Comparison of ENCODE assay signal across 2 cellular contexts in the genomic region with DNA sequence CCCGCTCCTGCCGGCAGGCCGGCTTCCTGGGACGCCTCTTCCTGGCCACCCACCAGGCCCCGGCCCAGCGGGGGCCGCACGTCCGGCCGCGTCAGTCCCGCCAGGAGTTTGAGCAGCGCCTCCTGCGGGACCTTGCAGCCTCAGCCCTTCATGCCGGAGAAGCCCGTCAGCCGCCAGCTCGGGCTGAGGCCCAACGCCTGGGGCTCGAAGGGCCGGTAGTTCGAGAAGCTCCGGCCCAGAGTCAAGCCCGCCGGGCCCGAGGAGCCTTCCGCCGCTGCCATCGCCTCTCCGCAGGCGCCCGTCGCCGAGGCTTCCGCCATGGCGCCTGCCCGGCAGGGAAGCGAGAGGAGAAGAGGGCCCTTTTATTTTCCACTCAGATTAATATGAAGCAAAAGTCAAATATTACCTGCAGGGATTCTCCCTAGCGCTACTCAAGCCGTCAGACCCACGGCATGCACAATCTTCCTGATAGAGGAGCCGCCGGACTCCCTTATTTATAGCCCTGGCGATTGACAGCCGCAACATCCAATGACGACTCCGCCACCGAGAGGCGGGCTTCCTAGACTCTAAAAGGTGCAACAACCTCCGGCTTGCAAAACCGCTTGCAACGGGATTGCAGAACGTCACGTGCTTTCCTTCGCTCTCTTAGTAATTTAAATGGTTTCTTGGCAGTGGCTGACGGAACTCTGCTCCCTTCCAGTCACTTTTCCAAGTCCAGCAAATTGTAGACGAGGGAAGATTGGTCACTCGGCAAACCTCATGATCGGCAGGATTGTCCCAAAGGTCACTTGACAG.
A peak's percentile ranks its signal among the peaks of the same experiment; 100 is the strongest.
TF ChIP-seq lines count a peak whose summit lies in the region.

A gene with protein sequence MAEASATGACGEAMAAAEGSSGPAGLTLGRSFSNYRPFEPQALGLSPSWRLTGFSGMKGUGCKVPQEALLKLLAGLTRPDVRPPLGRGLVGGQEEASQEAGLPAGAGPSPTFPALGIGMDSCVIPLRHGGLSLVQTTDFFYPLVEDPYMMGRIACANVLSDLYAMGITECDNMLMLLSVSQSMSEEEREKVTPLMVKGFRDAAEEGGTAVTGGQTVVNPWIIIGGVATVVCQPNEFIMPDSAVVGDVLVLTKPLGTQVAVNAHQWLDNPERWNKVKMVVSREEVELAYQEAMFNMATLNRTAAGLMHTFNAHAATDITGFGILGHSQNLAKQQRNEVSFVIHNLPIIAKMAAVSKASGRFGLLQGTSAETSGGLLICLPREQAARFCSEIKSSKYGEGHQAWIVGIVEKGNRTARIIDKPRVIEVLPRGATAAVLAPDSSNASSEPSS (minus strand): TSS at position 467 of the 795 bp plus-strand sequence. CDS start 147 bp downstream, at position 320.

TF ChIP-seq in HEK293T, 16 proteins besides CTCF, POLR2A, EP300 and RAD21 (continued from another document):
- TF ChIP-seq, protein P1, sequence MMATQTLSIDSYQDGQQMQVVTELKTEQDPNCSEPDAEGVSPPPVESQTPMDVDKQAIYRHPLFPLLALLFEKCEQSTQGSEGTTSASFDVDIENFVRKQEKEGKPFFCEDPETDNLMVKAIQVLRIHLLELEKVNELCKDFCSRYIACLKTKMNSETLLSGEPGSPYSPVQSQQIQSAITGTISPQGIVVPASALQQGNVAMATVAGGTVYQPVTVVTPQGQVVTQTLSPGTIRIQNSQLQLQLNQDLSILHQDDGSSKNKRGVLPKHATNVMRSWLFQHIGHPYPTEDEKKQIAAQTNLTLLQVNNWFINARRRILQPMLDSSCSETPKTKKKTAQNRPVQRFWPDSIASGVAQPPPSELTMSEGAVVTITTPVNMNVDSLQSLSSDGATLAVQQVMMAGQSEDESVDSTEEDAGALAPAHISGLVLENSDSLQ (IDR thresholded peaks at IDR 0.05), result peak; percentile 100

TF ChIP-seq in SK-N-SH treated with all-trans-retinoic acid at 6 μM for 48 hours, 23 proteins besides CTCF, POLR2A, EP300 and RAD21 (continued from another document):
- no peak for TF ChIP-seq ARNTL (CRISPR knock-in tag; IDR thresholded peaks at IDR 0.05; ENCODE audit: borderline replicate concordance, low read depth)
- no peak for TF ChIP-seq ZNF8 (CRISPR knock-in tag; IDR thresholded peaks at IDR 0.05)
- TF ChIP-seq ISL1 (CRISPR knock-in tag; IDR thresholded peaks at IDR 0.05), result no peak
- TF ChIP-seq, protein P2, sequence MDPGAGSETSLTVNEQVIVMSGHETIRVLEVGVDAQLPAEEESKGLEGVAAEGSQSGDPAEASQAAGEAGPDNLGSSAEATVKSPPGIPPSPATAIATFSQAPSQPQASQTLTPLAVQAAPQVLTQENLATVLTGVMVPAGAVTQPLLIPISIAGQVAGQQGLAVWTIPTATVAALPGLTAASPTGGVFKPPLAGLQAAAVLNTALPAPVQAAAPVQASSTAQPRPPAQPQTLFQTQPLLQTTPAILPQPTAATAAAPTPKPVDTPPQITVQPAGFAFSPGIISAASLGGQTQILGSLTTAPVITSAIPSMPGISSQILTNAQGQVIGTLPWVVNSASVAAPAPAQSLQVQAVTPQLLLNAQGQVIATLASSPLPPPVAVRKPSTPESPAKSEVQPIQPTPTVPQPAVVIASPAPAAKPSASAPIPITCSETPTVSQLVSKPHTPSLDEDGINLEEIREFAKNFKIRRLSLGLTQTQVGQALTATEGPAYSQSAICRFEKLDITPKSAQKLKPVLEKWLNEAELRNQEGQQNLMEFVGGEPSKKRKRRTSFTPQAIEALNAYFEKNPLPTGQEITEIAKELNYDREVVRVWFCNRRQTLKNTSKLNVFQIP (CRISPR knock-in tag; IDR thresholded peaks at IDR 0.05; ENCODE audit: borderline replicate concordance, low read depth), result no peak
- no peak for TF ChIP-seq TOX (CRISPR knock-in tag; IDR thresholded peaks at IDR 0.05; ENCODE audit: borderline replicate concordance)
- TF ChIP-seq ZFP30 (CRISPR knock-in tag; IDR thresholded peaks at IDR 0.05), result no peak
- TF ChIP-seq BACH2 (CRISPR knock-in tag; IDR thresholded peaks at IDR 0.05; ENCODE audit: borderline replicate concordance), result no peak
